Comparison of ENCODE assay signal across 16 cellular contexts in genomic region chr10:132149261-132149660, GRCh38. TPM values are rescaled to one million over a fixed set of nuclear protein-coding genes. Genes with fewer than 3 reads are reported as not detected.
DNase-seq lines count a peak whose midpoint lies in the region; ATAC-seq, FAIRE-seq and TF ChIP-seq lines count a peak whose summit lies in the region.
"Had no signal": no experiment of that assay in that cellular context is flagged by ENCODE, and none has a peak within 500 bp of the region (broad histone marks: within the 10 kb centered on the region; RNA-seq: fewer than 3 reads in every experiment).

No MANE protein-coding gene starts in this region.

- H4K8ac ChIP-seq in mesendoderm (ENCODE audit: low read depth, low read length) = no peak overlapping the region

- H3K27ac ChIP-seq in heart left ventricle (no peak overlapping the region), GM23338 (ENCODE audit: low read depth) (no peak overlapping the region), GM12878 (ENCODE audit: control insufficient read depth, insufficient read depth) (no peak overlapping the region), mesendoderm (ENCODE audit: low read depth, low read length) (no peak overlapping the region)
- H3K27ac ChIP-seq: C4-2B, SK-N-MC had no signal

- no peak overlapping the region for H2AK5ac ChIP-seq in mesendoderm (ENCODE audit: low read length)

- H3K27me3 ChIP-seq in heart left ventricle (no peaks in the 10 kb centered on the region), GM23338 (ENCODE audit: insufficient read depth) (no peaks in the 10 kb centered on the region), GM12878 (replicated peaks in 1 of 2; ENCODE audit: control insufficient read depth in 2 of 2, insufficient read depth in 2 of 2, low read length in 1 of 2) (no peaks in the 10 kb centered on the region), mesendoderm (ENCODE audit: insufficient read depth, low read length, poor library complexity) (no peaks in the 10 kb centered on the region)

- H3K27me3 Mint-ChIP-seq in GM23338 (ENCODE audit: insufficient read depth, low read depth, poor library complexity) = peaks cover 10% of the 10 kb centered on the region
- H3K27me3 Mint-ChIP-seq in activated T-cell treated with anti-CD3 and anti-CD28 coated beads, Interleukin-2, amount 50 U/mL, for 24 hours = no peaks in the 10 kb centered on the region

- no peak overlapping the region for H3K27ac Mint-ChIP-seq in GM23338
- no peak overlapping the region for H3K27ac Mint-ChIP-seq in activated T-cell treated with anti-CD3 and anti-CD28 coated beads, Interleukin-2, amount 50 U/mL, for 24 hours

- H3K4me2 ChIP-seq in GM23338 = no peak overlapping the region
- H3K4me2 ChIP-seq in GM12878 (ENCODE audit: control insufficient read depth, insufficient read depth) = no peak overlapping the region
- H3K4me2 ChIP-seq in mesendoderm (ENCODE audit: low read length) = no peak overlapping the region

- H3F3A ChIP-seq in GM23338 (replicated peaks; ENCODE audit: low read depth) = no peaks in the 10 kb centered on the region

- H3K4me1 Mint-ChIP-seq in GM23338 = peaks cover 3% of the 10 kb centered on the region; the same call in 2 of the 3 replicates
- no peaks in the 10 kb centered on the region for H3K4me1 Mint-ChIP-seq in activated T-cell treated with anti-CD3 and anti-CD28 coated beads, Interleukin-2, amount 50 U/mL, for 24 hours (ENCODE audit: low read depth)

- H2AFZ ChIP-seq in GM23338 (no peak overlapping the region), GM12878 (ENCODE audit: control insufficient read depth, low read depth, low read length) (no peak overlapping the region)

- TF ChIP-seq CTCF in heart left ventricle (IDR thresholded peaks at IDR 0.05) = no peak
- no peak for TF ChIP-seq CTCF in GM23338 (conservative IDR thresholded peaks at IDR 0.05; ENCODE audit: low read depth in 2 of 2)
- no peak for TF ChIP-seq CTCF in GM12878 (IDR thresholded peaks at IDR 0.05 in 2 of 3, conservative IDR thresholded peaks at IDR 0.05 in 1 of 3; ENCODE audit: control insufficient read depth in 2 of 3, extremely low read depth in 1 of 3, insufficient read depth in 1 of 3, low read depth in 3 of 3, low read length in 3 of 3)

- BruUV-seq in GM12878 (replicated peaks; lab: Mats Ljungman, UMichigan) = no TSS peak

- no peak for TF ChIP-seq EP300 in GM12878 (IDR thresholded peaks at IDR 0.05; ENCODE audit: borderline replicate concordance in 1 of 2, control insufficient read depth in 1 of 2, low read depth in 2 of 2, low read length in 2 of 2)

- H4K5ac ChIP-seq in mesendoderm (ENCODE audit: low read length) = no peak overlapping the region

- no peaks in the 10 kb centered on the region; the same call in 1 of the 2 replicates for H3K9me2 ChIP-seq in GM23338 (ENCODE audit: insufficient read depth)

- intact Hi-C loops in cardiac septum (cut with DNase I) = no loop called here
- intact Hi-C loops in heart left ventricle (cut with DNase I) = loop anchor here in 4 of 10 donors (10.0 kb wide), 2 partner anchors 114 to 264 kb away; no protein-coding TSS in a partner anchor
- intact Hi-C loops in GM12878 (cut with micrococcal nuclease; ENCODE audit: unreplicated experiment) = no loop called here

- H3K4ac ChIP-seq in mesendoderm (ENCODE audit: low read depth, low read length) = no peak overlapping the region

- no peaks in the 10 kb centered on the region for H3K4me1 ChIP-seq in heart left ventricle
- H3K4me1 ChIP-seq in GM23338 (ENCODE audit: insufficient read depth) = no peaks in the 10 kb centered on the region
- H3K4me1 ChIP-seq in GM12878 (ENCODE audit: control insufficient read depth, insufficient read depth, low read length) = no peaks in the 10 kb centered on the region
- H3K4me1 ChIP-seq in mesendoderm (ENCODE audit: control insufficient read depth, low read depth, low read length) = no peaks in the 10 kb centered on the region

- POLR2A ChIA-PET in GM12878 (lab: Charles Lee) = no interaction called here

- RAD21 ChIA-PET in GM12878 (lab: Charles Lee; ENCODE audit: unreplicated experiment) = no interaction called here

- no peak overlapping the region for H3K9ac ChIP-seq in GM12878 (ENCODE audit: control insufficient read depth, insufficient read depth, low read length)
- H3K9ac ChIP-seq in mesendoderm (ENCODE audit: low read length) = no peak overlapping the region

- in situ Hi-C loops in GM12878 (cut with MboI) = loop anchor here (5.0 kb wide), 1 partner anchor 262 kb away; no protein-coding TSS in a partner anchor

- no peaks in the 10 kb centered on the region for H3K79me2 ChIP-seq in GM23338 (replicated peaks; ENCODE audit: insufficient read depth)
- H3K79me2 ChIP-seq in GM12878 (ENCODE audit: control insufficient read depth, insufficient read depth, low read length) = no peaks in the 10 kb centered on the region
- H3K79me2 ChIP-seq in mesendoderm (ENCODE audit: control insufficient read depth, insufficient read depth, low read length) = no peaks in the 10 kb centered on the region

- no peaks in the 10 kb centered on the region for H3K79me1 ChIP-seq in mesendoderm (ENCODE audit: low read length)

- no peak overlapping the region for H3K23ac ChIP-seq in mesendoderm (ENCODE audit: low read length)

- H2BK5ac ChIP-seq in mesendoderm (ENCODE audit: low read length) = no peak overlapping the region

- no peak for TF ChIP-seq RAD21 in GM12878 (IDR thresholded peaks at IDR 0.05; ENCODE audit: insufficient read depth, low read depth, low read length)

- no peak overlapping the region for H2BK120ac ChIP-seq in mesendoderm (ENCODE audit: low read depth, low read length)

- FAIRE-seq in GM12878 (lab: Jason Lieb, UNC) = no peak

- no peak for TF ChIP-seq POLR2A in heart left ventricle (IDR thresholded peaks at IDR 0.05)
- no peak for TF ChIP-seq POLR2A in GM12878 (IDR thresholded peaks at IDR 0.05; ENCODE audit: low read depth, low read length)

- CTCF ChIA-PET in GM12878 (lab: Yijun Ruan, JAX) = no interaction called here

- no peak overlapping the region for H2BK15ac ChIP-seq in mesendoderm (replicated peaks; ENCODE audit: low read depth)

- no peaks in the 10 kb centered on the region for H3K36me3 Mint-ChIP-seq in GM23338 (ENCODE audit: low read depth)
- no peaks in the 10 kb centered on the region for H3K36me3 Mint-ChIP-seq in activated T-cell treated with anti-CD3 and anti-CD28 coated beads, Interleukin-2, amount 50 U/mL, for 24 hours (ENCODE audit: low read depth)

- H4K20me1 ChIP-seq in GM23338 (replicated peaks; ENCODE audit: insufficient read depth) (no peaks in the 10 kb centered on the region), GM12878 (ENCODE audit: control insufficient read depth, insufficient read depth) (no peaks in the 10 kb centered on the region)

- H3K18ac ChIP-seq in mesendoderm (ENCODE audit: low read length) = no peak overlapping the region

- no peak for ATAC-seq in heart left ventricle
- no peak; the same call in 2 of the 3 replicates for ATAC-seq in GM23338
- ATAC-seq in GM12878 = no peak
- no peak for ATAC-seq in HG03039 (IDR thresholded peaks at IDR 0.05; ENCODE audit: unreplicated experiment)
- ATAC-seq: HCT116 had no signal

- H3K4me3 Mint-ChIP-seq in GM23338 = no peak overlapping the region
- no peak overlapping the region for H3K4me3 Mint-ChIP-seq in activated T-cell treated with anti-CD3 and anti-CD28 coated beads, Interleukin-2, amount 50 U/mL, for 24 hours

- SMC1A ChIA-PET in GM12878 (lab: Charles Lee; ENCODE audit: uncharacterized antibody, unreplicated experiment) = no interaction called here

- no peaks in the 10 kb centered on the region for H3K9me3 ChIP-seq in heart left ventricle
- H3K9me3 ChIP-seq in GM12878 (replicated peaks; ENCODE audit: control insufficient read depth, insufficient read depth, low read length) = no peaks in the 10 kb centered on the region

- DNase-seq in cardiac septum (ENCODE audit: low spot score) (peak; percentile 67), heart left ventricle (no peak), GM23338 (ENCODE audit: low spot score) (peak; percentile 28), GM12878 (ENCODE audit: low read depth, low spot score) (peak; percentile 26), mesendoderm (peak; percentile 28)
- no peak for DNase-seq in activated T-cell treated with anti-CD3 and anti-CD28 coated beads, Interleukin-2, amount 50 U/mL, for 24 hours
- DNase-seq: DMS153, KG1, NCI-H1048, NCI-H1436 treated with DMSO at 0.1 percent for 48 hours, NCI-H2029 treated with DMSO at 0.1 percent for 48 hours, NCI-H82 had no signal

- WGBS in heart left ventricle, 4 donors = 75 to 90% (median 82%) methylated on average over 11 to 14 of the region's 22 CpGs
- 62% methylated on average over 8 of the region's 22 CpGs for WGBS in GM12878 (ENCODE audit: insufficient coverage, insufficient replicate concordance, low lambda C conversion rate, missing lambda C conversion rate)
- no CpG with 5 or more reads among the region's 22 CpGs for WGBS in mesendoderm (ENCODE audit: extremely low coverage, insufficient coverage, low lambda C conversion rate)

- H3K36me3 ChIP-seq in heart left ventricle = peaks cover 0 to 4% (median 0%) of the 10 kb centered on the region in 9 donors
- no peaks in the 10 kb centered on the region for H3K36me3 ChIP-seq in GM23338 (ENCODE audit: insufficient read depth)
- H3K36me3 ChIP-seq in GM12878 (ENCODE audit: control insufficient read depth in 2 of 2, insufficient read depth in 2 of 2, low read length in 1 of 2) = no peaks in the 10 kb centered on the region
- no peaks in the 10 kb centered on the region for H3K36me3 ChIP-seq in mesendoderm (ENCODE audit: control insufficient read depth, insufficient read depth, low read length)

- H3K9me3 Mint-ChIP-seq in GM23338 = no peaks in the 10 kb centered on the region
- no peaks in the 10 kb centered on the region for H3K9me3 Mint-ChIP-seq in activated T-cell treated with anti-CD3 and anti-CD28 coated beads, Interleukin-2, amount 50 U/mL, for 24 hours

- H3K4me3 ChIP-seq in heart left ventricle = no peak overlapping the region
- H3K4me3 ChIP-seq in GM23338 = no peak overlapping the region
- no peak overlapping the region for H3K4me3 ChIP-seq in GM12878
- no peak overlapping the region for H3K4me3 ChIP-seq in mesendoderm (ENCODE audit: low read length)
- H3K4me3 ChIP-seq: SK-N-MC had no signal

- no peak overlapping the region for H3K56ac ChIP-seq in mesendoderm (ENCODE audit: low read length)

RNA-seq across cellular contexts. Expression of gene DPYSL4, which starts 37.5 kb away (rescaled TPM):
- total RNA-seq in cardiac septum (55.4 TPM), heart left ventricle (100 to 1,000 TPM in 1 of 9 donors, 10 to 100 TPM in 8; 13.2 to 127 (median 45.9) TPM), GM12878 (2014; rRNA removed) (not detected in 2 replicates), GM12878 (2014; rRNA removed; fragmentation: Illumina TruSeq; extraction: Trizol) (not detected in 2 replicates), GM12878 (2021) (0.16 and 0.21 TPM in 2 replicates)
- polyA plus RNA-seq in heart left ventricle (10 to 100 TPM in 1 of 2 donors, 1 to 10 TPM in 1; 4.0 to 33.1 TPM), GM23338 (2016; fragmentation: Nextera tagmentation; extraction: Ambion mirVana) (9.7 and 10.6 TPM in 2 replicates), GM12878 (2011; rRNA removed) (not detected in 2 replicates), GM12878 (2014; fragmentation: Illumina TruSeq; extraction: Trizol) (not detected in 2 replicates), GM12878 (2014; fragmentation: Nextera tagmentation; extraction: Ambion mirVana) (not detected), GM12878 (2014; rRNA removed) (0.42 TPM in 1 of 2 replicates, not detected in the other), GM12878 (2016; fragmentation: Nextera tagmentation; extraction: Ambion mirVana) (under 1 TPM in 1 of 2 experiments, not detected in 1; 0.10 TPM)
- total RNA-seq in GM23338 (2014; rRNA removed; shearing (Covaris generic)) = 23.9 and 24.6 TPM in 2 replicates
- not detected in 2 replicates for total RNA-seq in GM12878 (2013; cell fraction: nucleolus; rRNA removed)
- polyA plus RNA-seq in GM12878 (2011; ENCODE audit: low read depth) = 0.46 TPM
- polyA plus RNA-seq in GM12878 (2011; cell fraction: cytosol; rRNA removed) = not detected in 2 replicates
- polyA plus RNA-seq in GM12878 (2011; cell fraction: nucleus; rRNA removed) = not detected in 2 replicates
- 1.1 and 2.0 TPM in 2 replicates for polyA plus RNA-seq in GM12878 (2012)
- not detected in 2 replicates for polyA minus RNA-seq in GM12878 (2011; rRNA and poly(A)+ RNA removed)
- polyA minus RNA-seq in GM12878 (2011; cell fraction: cytosol; rRNA and poly(A)+ RNA removed) = not detected in 2 replicates
- not detected in 2 replicates for polyA minus RNA-seq in GM12878 (2011; cell fraction: nucleus; rRNA and poly(A)+ RNA removed)
- polyA plus RNA-seq in mesendoderm (2013, experiment 1 of 2) = 5.6 TPM
- polyA plus RNA-seq in mesendoderm (2013, experiment 2 of 2) = 5.8 TPM

Comparison
In these comparisons a context has a peak if more than half of its experiments do, and no peak if none do; other contexts are left out.
1. DNase-seq: peak in cardiac septum (single experiment), GM23338 (single experiment), GM12878 (single experiment) and mesendoderm (single experiment); none in heart left ventricle (0 of 5) and activated T-cell treated with anti-CD3 and anti-CD28 coated beads, Interleukin-2, amount 50 U/mL, for 24 hours (single experiment).
2. RNA of gene DPYSL4, which starts 37.5 kb away (total RNA-seq): 55.4 TPM in cardiac septum (single experiment), 13.2 to 127 TPM in heart left ventricle and 23.9 to 24.6 TPM in GM23338; 0.16 to 0.21 TPM in GM12878; every median in the first group is over 10 times any median in the second.